In the genomic region with DNA sequence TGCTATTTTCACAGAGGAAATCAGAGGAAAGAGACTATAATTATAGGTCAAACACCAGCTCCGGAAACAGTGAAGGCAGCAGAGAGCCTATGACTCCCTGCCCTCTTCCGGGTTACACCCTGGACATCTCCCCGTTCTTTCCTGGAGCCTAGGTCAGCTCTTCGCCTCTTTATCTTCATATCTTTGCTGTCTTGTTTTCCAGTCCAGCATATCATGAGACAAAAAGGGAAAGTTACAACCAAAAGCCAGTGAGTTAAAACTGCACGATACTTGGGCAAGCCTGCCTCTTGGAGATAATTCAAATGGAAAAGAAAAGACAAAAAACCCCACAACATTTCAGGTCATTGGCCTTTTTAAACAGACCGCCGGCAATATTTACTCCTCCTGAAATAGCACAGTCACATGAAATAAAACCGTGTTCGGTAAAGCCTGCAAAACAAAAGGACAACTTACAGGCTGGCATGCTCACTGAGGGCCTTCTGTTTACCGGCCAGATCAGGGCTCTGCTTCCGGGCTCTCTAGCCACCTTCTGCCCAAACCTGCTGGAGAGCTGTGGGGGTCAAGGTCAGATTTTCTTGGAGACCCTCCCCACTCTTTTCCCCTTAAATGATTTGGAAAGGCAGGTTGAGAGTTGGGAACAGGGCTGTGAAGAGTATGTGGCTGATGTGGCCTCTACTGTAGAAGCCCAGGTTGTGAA, we compare ENCODE assay signal across 12 cellular contexts. TPM values are rescaled to one million over a fixed set of nuclear protein-coding genes. Genes with fewer than 3 reads are reported as not detected.
DNase-seq lines count a peak whose midpoint lies in the region; ATAC-seq and TF ChIP-seq lines count a peak whose summit lies in the region.
"Had no signal": no experiment of that assay in that cellular context is flagged by ENCODE, and none has a peak within 500 bp of the region (broad histone marks: within the 10 kb centered on the region; RNA-seq: fewer than 3 reads in every experiment).

No MANE protein-coding gene starts in this region.

- H3K9me3 Mint-ChIP-seq in CD4-positive, CD25-positive, alpha-beta regulatory T cell, result no peaks in the 10 kb centered on the region
- H3K9me3 Mint-ChIP-seq in natural killer cell treated with Interleukin-12 subunit alpha and Interleukin-12 subunit beta and Interleukin-15 and Interleukin-18, amount 100 ng/mL, for 72 hours, result no peaks in the 10 kb centered on the region
- H3K9me3 Mint-ChIP-seq: dendritic cell treated with granulocyte-macrophage colony-stimulating factor and Interleukin-4, amounts not matched to agents 40 ng/mL and 50 ng/mL, for 4 days had no signal

- no peak overlapping the region for H3K9ac ChIP-seq in OCI-LY1 (ENCODE audit: low read length)

- WGBS in esophagus squamous epithelium, 2 donors, result 54 to 55% methylated on average over 11 of the region's 11 CpGs

- peak overlapping the region; percentile 9 for H3K4me3 ChIP-seq in CD4-positive, CD25-positive, alpha-beta regulatory T cell (ENCODE audit: low read depth, low read length)
- H3K4me3 ChIP-seq in OCI-LY1 (ENCODE audit: low read depth, low read length, poor library complexity, severe bottlenecking) (no peak overlapping the region), esophagus squamous epithelium (no peak overlapping the region)
- H3K4me3 ChIP-seq: SJCRH30 had no signal

- H3K4me1 ChIP-seq in CD4-positive, CD25-positive, alpha-beta regulatory T cell (ENCODE audit: control insufficient read depth, insufficient read depth, low read length, poor library complexity, severe bottlenecking), result no peaks in the 10 kb centered on the region
- H3K4me1 ChIP-seq in OCI-LY1 (ENCODE audit: insufficient read depth, low read length, severe bottlenecking) (peaks cover 41% of the 10 kb centered on the region), esophagus squamous epithelium (peaks cover 17 to 64% (median 18%) of the 10 kb centered on the region in 3 donors)

- intact Hi-C loops in esophagus squamous epithelium (cut with DNase I), result no loop called here

- H4K20me1 ChIP-seq in OCI-LY1 (ENCODE audit: insufficient read depth, low read length), result no peaks in the 10 kb centered on the region

- H3K4me2 ChIP-seq in OCI-LY1 (ENCODE audit: low read length), result 0 out of 2 replicates have a peak overlapping the region, but pooled peaks have one; percentile 9

- H3F3A ChIP-seq in OCI-LY1 (ENCODE audit: insufficient read depth, low read length), result no peaks in the 10 kb centered on the region

- H3K9me3 ChIP-seq in CD4-positive, CD25-positive, alpha-beta regulatory T cell (ENCODE audit: control insufficient read depth in 2 of 2, low read length in 2 of 2), result no peaks in the 10 kb centered on the region
- H3K9me3 ChIP-seq in OCI-LY1 (ENCODE audit: low read length) (no peaks in the 10 kb centered on the region), esophagus squamous epithelium (no peaks in the 10 kb centered on the region)
- H3K9me3 ChIP-seq: Caco-2, SJCRH30 had no signal

- no peaks in the 10 kb centered on the region for H3K27me3 ChIP-seq in CD4-positive, CD25-positive, alpha-beta regulatory T cell (ENCODE audit: control insufficient read depth, insufficient read depth, low read length)
- H3K27me3 ChIP-seq in OCI-LY1 (ENCODE audit: insufficient read depth, low read length), result no peaks in the 10 kb centered on the region
- H3K27me3 ChIP-seq in esophagus squamous epithelium, result no peaks in the 10 kb centered on the region
- H3K27me3 ChIP-seq: SJCRH30 had no signal

- peaks cover 5% of the 10 kb centered on the region for H3K27me3 Mint-ChIP-seq in CD4-positive, CD25-positive, alpha-beta regulatory T cell
- H3K27me3 Mint-ChIP-seq in natural killer cell treated with Interleukin-12 subunit alpha and Interleukin-12 subunit beta and Interleukin-15 and Interleukin-18, amount 100 ng/mL, for 72 hours, result no peaks in the 10 kb centered on the region

- no peak overlapping the region for H3K27ac ChIP-seq in CD4-positive, CD25-positive, alpha-beta regulatory T cell (ENCODE audit: insufficient read depth, low read length, poor library complexity, severe bottlenecking)
- no peak overlapping the region for H3K27ac ChIP-seq in OCI-LY1 (ENCODE audit: low read depth, low read length, poor library complexity, severe bottlenecking)
- H3K27ac ChIP-seq in esophagus squamous epithelium, result peak overlapping the region; percentile 15 to 80 (median 74)
- H3K27ac ChIP-seq: SJCRH30 had no signal

- H3K9me2 ChIP-seq in OCI-LY1 (ENCODE audit: low read depth, low read length), result no peaks in the 10 kb centered on the region

- H3K4me3 Mint-ChIP-seq in CD4-positive, CD25-positive, alpha-beta regulatory T cell, result peak overlapping the region; percentile 12 to 69 (median 40)
- H3K4me3 Mint-ChIP-seq in natural killer cell treated with Interleukin-12 subunit alpha and Interleukin-12 subunit beta and Interleukin-15 and Interleukin-18, amount 100 ng/mL, for 72 hours, result no peak overlapping the region
- H3K4me3 Mint-ChIP-seq: dendritic cell treated with granulocyte-macrophage colony-stimulating factor and Interleukin-4, amounts not matched to agents 40 ng/mL and 50 ng/mL, for 4 days had no signal

- peak overlapping the region; percentile 61; the same call in 1 of the 2 replicates for H2AFZ ChIP-seq in OCI-LY1 (ENCODE audit: low read length)

- H3K36me3 Mint-ChIP-seq in CD4-positive, CD25-positive, alpha-beta regulatory T cell, result no peaks in the 10 kb centered on the region
- no peaks in the 10 kb centered on the region for H3K36me3 Mint-ChIP-seq in natural killer cell treated with Interleukin-12 subunit alpha and Interleukin-12 subunit beta and Interleukin-15 and Interleukin-18, amount 100 ng/mL, for 72 hours

- TF ChIP-seq POLR2A in esophagus squamous epithelium (IDR thresholded peaks at IDR 0.05), result no peak

- H3K36me3 ChIP-seq in CD4-positive, CD25-positive, alpha-beta regulatory T cell (ENCODE audit: control insufficient read depth, insufficient read depth, low read length), result no peaks in the 10 kb centered on the region
- H3K36me3 ChIP-seq in OCI-LY1 (ENCODE audit: insufficient read depth, low read length), result no peaks in the 10 kb centered on the region
- H3K36me3 ChIP-seq in esophagus squamous epithelium, result no peaks in the 10 kb centered on the region
- H3K36me3 ChIP-seq: SJCRH30 had no signal

- no peak for TF ChIP-seq CTCF in OCI-LY1 (IDR thresholded peaks at IDR 0.05; ENCODE audit: low read length)
- TF ChIP-seq CTCF in esophagus squamous epithelium (IDR thresholded peaks at IDR 0.05), result no peak

- H3K4me1 Mint-ChIP-seq in CD4-positive, CD25-positive, alpha-beta regulatory T cell, result peaks cover 4 to 26% (median 13%) of the 10 kb centered on the region in 4 donors
- H3K4me1 Mint-ChIP-seq in natural killer cell treated with Interleukin-12 subunit alpha and Interleukin-12 subunit beta and Interleukin-15 and Interleukin-18, amount 100 ng/mL, for 72 hours (ENCODE audit: low read depth in 2 of 2), result peaks cover 10 to 23% of the 10 kb centered on the region in 2 donors

- H3K79me2 ChIP-seq in OCI-LY1 (ENCODE audit: insufficient read depth, low read length), result no peaks in the 10 kb centered on the region

- ATAC-seq in CD4-positive, CD25-positive, alpha-beta regulatory T cell (ENCODE audit: low read depth in 2 of 2), result no peak
- ATAC-seq in natural killer cell treated with Interleukin-12 subunit alpha and Interleukin-12 subunit beta and Interleukin-15 and Interleukin-18, amount 100 ng/mL, for 72 hours, result no peak
- ATAC-seq in HG03520 (IDR thresholded peaks at IDR 0.05; ENCODE audit: unreplicated experiment) (no peak), GM18502 (IDR thresholded peaks at IDR 0.05; ENCODE audit: poor library complexity, unreplicated experiment) (no peak), GM21619 (IDR thresholded peaks at IDR 0.05; ENCODE audit: unreplicated experiment) (no peak)

- H3K27ac Mint-ChIP-seq in CD4-positive, CD25-positive, alpha-beta regulatory T cell, result peak overlapping the region in 2 of 3 donors; percentile 67 to 80
- peak overlapping the region; percentile 65 to 90 for H3K27ac Mint-ChIP-seq in natural killer cell treated with Interleukin-12 subunit alpha and Interleukin-12 subunit beta and Interleukin-15 and Interleukin-18, amount 100 ng/mL, for 72 hours
- H3K27ac Mint-ChIP-seq: dendritic cell treated with granulocyte-macrophage colony-stimulating factor and Interleukin-4, amounts not matched to agents 40 ng/mL and 50 ng/mL, for 4 days had no signal

- DNase-seq in CD4-positive, CD25-positive, alpha-beta regulatory T cell, result no peak
- DNase-seq in esophagus squamous epithelium (lab: John Stamatoyannopoulos, UW), result no peak
- DNase-seq in natural killer cell treated with Interleukin-12 subunit alpha and Interleukin-12 subunit beta and Interleukin-15 and Interleukin-18, amount 100 ng/mL, for 72 hours (ENCODE audit: low spot score), result no peak
- DNase-seq in activated effector memory CD4-positive, alpha-beta T cell treated with anti-CD3 and anti-CD28 coated beads, Interleukin-2, amount 50 U/mL, for 16 hours, result no peak
- DNase-seq: Caco-2, NCI-H146, SJCRH30 had no signal

RNA-seq across cellular contexts. Expression of a gene that starts 42.8 kb away (rescaled TPM):
- 64.6 TPM for total RNA-seq in CD4-positive, CD25-positive, alpha-beta regulatory T cell
- polyA plus RNA-seq in CD4-positive, CD25-positive, alpha-beta regulatory T cell, result 10 to 100 TPM; 41.6 to 52.8 (median 46.2) TPM
- total RNA-seq in esophagus squamous epithelium, result 10 to 100 TPM; 57.5 to 78.8 (median 63.7) TPM
- 10 to 100 TPM; 32.7 to 37.6 TPM for total RNA-seq in natural killer cell treated with Interleukin-12 subunit alpha and Interleukin-12 subunit beta and Interleukin-15 and Interleukin-18, amount 100 ng/mL, for 72 hours

Comparison
In these comparisons a context has a peak if more than half of its experiments do, and no peak if none do; other contexts are left out.
1. H3K27ac ChIP-seq: peak in esophagus squamous epithelium (4 of 4); none in CD4-positive, CD25-positive, alpha-beta regulatory T cell (single experiment) and OCI-LY1 (single experiment).